ENCODE assay signal across 16 cellular contexts in genomic region chr22:50248192-50249084, GRCh38. TPM values are rescaled to one million over a fixed set of nuclear protein-coding genes. Genes with fewer than 3 reads are reported as not detected.
DNase-seq lines count a peak whose midpoint lies in the region; ATAC-seq and TF ChIP-seq lines count a peak whose summit lies in the region.
"Had no signal": no experiment of that assay in that cellular context is flagged by ENCODE, and none has a peak within 500 bp of the region (broad histone marks: within the 10 kb centered on the region; RNA-seq: fewer than 3 reads in every experiment).

No MANE protein-coding gene starts in this region.

- no peaks in the 10 kb centered on the region for H3K9me2 ChIP-seq in OCI-LY1 (ENCODE audit: low read depth, low read length)

- intact Hi-C loops in CD4-positive, alpha-beta T cell (cut with DNase I, micrococcal nuclease), result no loop called here

- H3K36me3 ChIP-seq in BE2C (peaks cover 17% of the 10 kb centered on the region), OCI-LY1 (ENCODE audit: insufficient read depth, low read length) (peaks cover 23% of the 10 kb centered on the region; the same call in 1 of the 2 replicates)
- H3K36me3 ChIP-seq: prostate gland had no signal

- no peaks in the 10 kb centered on the region for H4K20me1 ChIP-seq in OCI-LY1 (ENCODE audit: insufficient read depth, low read length)

- peak overlapping the region; percentile 83 for H3K4me3 Mint-ChIP-seq in CD4-positive, alpha-beta T cell
- peak overlapping the region; percentile 69 to 72 for H3K4me3 Mint-ChIP-seq in effector memory CD8-positive, alpha-beta T cell

- peak overlapping the region; percentile 45 for H3K4me3 ChIP-seq in BE2C (ENCODE audit: low read depth, low read length)
- H3K4me3 ChIP-seq in OCI-LY1 (ENCODE audit: low read depth, low read length, poor library complexity, severe bottlenecking), result peak overlapping the region; percentile 35
- no peak overlapping the region for H3K4me3 ChIP-seq in coronary artery
- H3K4me3 ChIP-seq: MG63, prostate gland, spleen, stomach had no signal

- no peaks in the 10 kb centered on the region for H3K9me3 Mint-ChIP-seq in CD4-positive, alpha-beta T cell
- H3K9me3 Mint-ChIP-seq in effector memory CD8-positive, alpha-beta T cell, result no peaks in the 10 kb centered on the region

- DNase-seq in BE2C, result no peak
- DNase-seq in CD4-positive, alpha-beta T cell, result no peak
- DNase-seq in effector memory CD8-positive, alpha-beta T cell, result no peak
- DNase-seq in coronary artery (ENCODE audit: low spot score), result no peak
- DNase-seq: effector CD4-positive, alpha-beta T cell; MG63; NK-92 treated with Interleukin-12 subunit alpha and Interleukin-12 subunit beta, amount 100 ng/mL, for 24 hours; SIG-M5; spleen had no signal

- H3K27ac ChIP-seq in CD4-positive, alpha-beta T cell (ENCODE audit: low read depth, low read length), result no peak overlapping the region
- peak overlapping the region; percentile 36 for H3K27ac ChIP-seq in OCI-LY1 (ENCODE audit: low read depth, low read length, poor library complexity, severe bottlenecking)
- H3K27ac ChIP-seq in coronary artery, result no peak overlapping the region
- H3K27ac ChIP-seq: brain microvascular endothelial cell, prostate gland had no signal

- H3K9ac ChIP-seq in OCI-LY1 (ENCODE audit: low read length), result no peak overlapping the region; the same call in 1 of the 2 replicates

- H3K4me2 ChIP-seq in OCI-LY1 (ENCODE audit: low read length), result peak overlapping the region; percentile 50

- peaks cover 40% of the 10 kb centered on the region for H3K4me1 Mint-ChIP-seq in CD4-positive, alpha-beta T cell (ENCODE audit: low read depth)
- H3K4me1 Mint-ChIP-seq in effector memory CD8-positive, alpha-beta T cell (ENCODE audit: low read depth in 2 of 2), result peaks cover 23 to 26% of the 10 kb centered on the region in 2 donors

- CTCF ChIA-PET in CD4-positive, alpha-beta T cell (lab: Charles Lee), result interaction anchor here (0.5 kb wide), 1 partner anchor 106 kb away, joined by 3 read pairs; no protein-coding TSS in a partner anchor

- H3K79me2 ChIP-seq in OCI-LY1 (ENCODE audit: insufficient read depth, low read length), result peaks cover 4% of the 10 kb centered on the region

- peak overlapping the region; percentile 71 for H3K27ac Mint-ChIP-seq in CD4-positive, alpha-beta T cell
- H3K27ac Mint-ChIP-seq in effector memory CD8-positive, alpha-beta T cell, result peak overlapping the region; percentile 95 to 96

- ATAC-seq in CD4-positive, alpha-beta T cell (ENCODE audit: poor library complexity), result no peak
- no peak for ATAC-seq in effector memory CD8-positive, alpha-beta T cell (replicated peaks)
- ATAC-seq in GM21529 (IDR thresholded peaks at IDR 0.05; ENCODE audit: unreplicated experiment), result no peak
- ATAC-seq in GM21360 (IDR thresholded peaks at IDR 0.05; ENCODE audit: unreplicated experiment), result no peak
- ATAC-seq: left lobe of liver had no signal

- TF ChIP-seq CTCF in BE2C (IDR thresholded peaks at IDR 0.05; ENCODE audit: low read depth, low read length) (no peak), OCI-LY1 (IDR thresholded peaks at IDR 0.05; ENCODE audit: low read length) (no peak), coronary artery (IDR thresholded peaks at IDR 0.05) (no peak)
- no peak for TF ChIP-seq CTCF in CD4-positive, alpha-beta T cell (IDR thresholded peaks at IDR 0.05)

- no peak overlapping the region for H2AFZ ChIP-seq in OCI-LY1 (ENCODE audit: low read length)

- H3K4me1 ChIP-seq in BE2C (peaks cover 19% of the 10 kb centered on the region), OCI-LY1 (ENCODE audit: insufficient read depth, low read length, severe bottlenecking) (peaks cover 48% of the 10 kb centered on the region)

- H3K9me3 ChIP-seq in BE2C (no peaks in the 10 kb centered on the region), OCI-LY1 (ENCODE audit: low read length) (no peaks in the 10 kb centered on the region)
- no peaks in the 10 kb centered on the region for H3K9me3 ChIP-seq in CD4-positive, alpha-beta T cell (ENCODE audit: control insufficient read depth, low read length)
- H3K9me3 ChIP-seq: MG63, prostate gland, spleen, stomach had no signal

- no peaks in the 10 kb centered on the region for H3K27me3 Mint-ChIP-seq in CD4-positive, alpha-beta T cell
- no peaks in the 10 kb centered on the region for H3K27me3 Mint-ChIP-seq in effector memory CD8-positive, alpha-beta T cell

- H3K27me3 ChIP-seq in BE2C, result no peaks in the 10 kb centered on the region
- no peaks in the 10 kb centered on the region for H3K27me3 ChIP-seq in CD4-positive, alpha-beta T cell (ENCODE audit: control insufficient read depth, insufficient read depth, low read length)
- H3K27me3 ChIP-seq in OCI-LY1 (ENCODE audit: insufficient read depth, low read length), result no peaks in the 10 kb centered on the region
- H3K27me3 ChIP-seq: brain microvascular endothelial cell, MG63, spleen, stomach had no signal

- H3F3A ChIP-seq in OCI-LY1 (ENCODE audit: insufficient read depth, low read length), result peaks cover 11% of the 10 kb centered on the region

- peaks cover 29% of the 10 kb centered on the region for H3K36me3 Mint-ChIP-seq in CD4-positive, alpha-beta T cell (ENCODE audit: low read depth)
- H3K36me3 Mint-ChIP-seq in effector memory CD8-positive, alpha-beta T cell (ENCODE audit: insufficient read depth), result peaks cover 25% of the 10 kb centered on the region

- POLR2A ChIA-PET in CD4-positive, alpha-beta T cell (lab: Charles Lee), result no interaction called here

RNA-seq across cellular contexts. Expression of gene HDAC10, which starts 2.6 kb away (rescaled TPM):
- 151 TPM for polyA plus RNA-seq in BE2C (2012; ENCODE audit: insufficient read depth, insufficient read length, low read depth)
- total RNA-seq in CD4-positive, alpha-beta T cell, result 10 to 100 TPM; 87.3 to 88.7 TPM

RNA-seq across cellular contexts. Expression of gene TUBGCP6, which starts 3.6 kb away (rescaled TPM):
- 80.6 TPM for polyA plus RNA-seq in BE2C (2012; ENCODE audit: insufficient read depth, insufficient read length, low read depth)
- 100 to 1,000 TPM; 124 to 126 TPM for total RNA-seq in CD4-positive, alpha-beta T cell

RNA-seq across cellular contexts. Expression of gene MAPK12, which starts 13.0 kb away (rescaled TPM):
- polyA plus RNA-seq in BE2C (2012; ENCODE audit: insufficient read depth, insufficient read length, low read depth), result 189 TPM
- 1 to 10 TPM; 1.2 to 1.3 TPM for total RNA-seq in CD4-positive, alpha-beta T cell

RNA-seq across cellular contexts. Expression of gene MAPK11, which starts 21.7 kb away (rescaled TPM):
- polyA plus RNA-seq in BE2C (2012; ENCODE audit: insufficient read depth, insufficient read length, low read depth), result 38.3 TPM
- 1 to 10 TPM; 4.2 to 4.9 TPM for total RNA-seq in CD4-positive, alpha-beta T cell

RNA-seq across cellular contexts. Expression of gene SELENOO, which starts 47.6 kb away (rescaled TPM):
- polyA plus RNA-seq in BE2C (2012; ENCODE audit: insufficient read depth, insufficient read length, low read depth), result 55.3 TPM
- total RNA-seq in CD4-positive, alpha-beta T cell, result 10 to 100 TPM; 26.0 to 26.1 TPM
